In genomic region chr9:70485273-70485858, GRCh38 we compare ENCODE assay signal across 1 cellular context.
A peak's percentile ranks its signal among the peaks of the same experiment; 100 is the strongest.
TF ChIP-seq lines count a peak whose summit lies in the region.

No MANE protein-coding gene starts in this region.

TF ChIP-seq in K562, 482 proteins besides CTCF, POLR2A, EP300 and RAD21 (continued from another document and continues in another):
- TF ChIP-seq ZNF165 (CRISPR knock-in tag; IDR thresholded peaks at IDR 0.05; ENCODE audit: borderline replicate concordance): no peak
- no peak for TF ChIP-seq MEF2A (IDR thresholded peaks at IDR 0.05; ENCODE audit: control insufficient read depth, low read depth, low read length)
- no peak for TF ChIP-seq LCOR (CRISPR knock-in tag; IDR thresholded peaks at IDR 0.05)
- no peak for TF ChIP-seq ZBTB34 (CRISPR knock-in tag; IDR thresholded peaks at IDR 0.05)
- peak; percentile 91; the same call in 1 of the 2 replicates for TF ChIP-seq NFRKB (IDR thresholded peaks at IDR 0.05; ENCODE audit: low read depth)
- peak in 1 of 2 experiments; percentile 34; a peak in 1 of 4 replicates for TF ChIP-seq MLLT1 (IDR thresholded peaks at IDR 0.05)
- no peak for TF ChIP-seq ZNF589 (CRISPR knock-in tag; IDR thresholded peaks at IDR 0.05; ENCODE audit: low read depth)
- TF ChIP-seq CBFB (CRISPR knock-in tag; IDR thresholded peaks at IDR 0.05): no peak
- no peak for TF ChIP-seq EP400 (IDR thresholded peaks at IDR 0.05)
- no peak for TF ChIP-seq ZNF175 (CRISPR knock-in tag; IDR thresholded peaks at IDR 0.05; ENCODE audit: low read depth)
- peak; percentile 25; the same call in 1 of the 2 replicates for TF ChIP-seq CBX5 (IDR thresholded peaks at IDR 0.05; ENCODE audit: borderline replicate concordance, low read depth)
- no peak for TF ChIP-seq POLR2AphosphoS2 (IDR thresholded peaks at IDR 0.05; ENCODE audit: low read length)
- no peak for TF ChIP-seq TSC22D4 (tag; IDR thresholded peaks at IDR 0.05)
- no peak for TF ChIP-seq CREBBP (IDR thresholded peaks at IDR 0.05; ENCODE audit: low read depth, low read length)
- TF ChIP-seq ARID3B (CRISPR knock-in tag; IDR thresholded peaks at IDR 0.05; ENCODE audit: borderline replicate concordance): no peak
- TF ChIP-seq PRMT5 (CRISPR knock-in tag; IDR thresholded peaks at IDR 0.05): no peak
- peak; percentile 39; the same call in 1 of the 2 replicates for TF ChIP-seq HES1 (IDR thresholded peaks at IDR 0.05; ENCODE audit: low read depth)
- TF ChIP-seq SRSF9 (IDR thresholded peaks at IDR 0.05; ENCODE audit: borderline replicate concordance, low read depth, low read length): no peak
- no peak for TF ChIP-seq TFAM (CRISPR knock-in tag; conservative IDR thresholded peaks at IDR 0.05)
- peak; percentile 61 for TF ChIP-seq KLF13 (tag; IDR thresholded peaks at IDR 0.05; ENCODE audit: borderline replicate concordance, low read depth)
- no peak for TF ChIP-seq SRF (CRISPR knock-in tag; IDR thresholded peaks at IDR 0.05)
- TF ChIP-seq ZNF830 (CRISPR knock-in tag; IDR thresholded peaks at IDR 0.05): no peak
- TF ChIP-seq CREB3L1 (IDR thresholded peaks at IDR 0.05; ENCODE audit: borderline replicate concordance, low read depth): peak; percentile 40; the same call in 1 of the 2 replicates
- peak; percentile 85 for TF ChIP-seq MYNN (IDR thresholded peaks at IDR 0.05)
- no peak for TF ChIP-seq MYNN (CRISPR knock-in tag; IDR thresholded peaks at IDR 0.05)
- no peak for TF ChIP-seq CHD4 (IDR thresholded peaks at IDR 0.05; ENCODE audit: insufficient read depth, insufficient replicate concordance, low read depth, low read length, poor library complexity, severe bottlenecking)
- no peak for TF ChIP-seq ZNF146 (CRISPR knock-in tag; IDR thresholded peaks at IDR 0.05; ENCODE audit: unreplicated experiment)
- no peak for TF ChIP-seq E2F1 (CRISPR knock-in tag; IDR thresholded peaks at IDR 0.05)
- TF ChIP-seq MECOM (CRISPR knock-in tag; IDR thresholded peaks at IDR 0.05): peak; percentile 78
- peak; percentile 52; the same call in 1 of the 2 replicates for TF ChIP-seq ZKSCAN1 (IDR thresholded peaks at IDR 0.05; ENCODE audit: low read depth, low read length)
- no peak for TF ChIP-seq POLR3A (IDR thresholded peaks at IDR 0.05; ENCODE audit: borderline replicate concordance, extremely low read depth, insufficient read depth, insufficient read length)
- TF ChIP-seq HNRNPLL (IDR thresholded peaks at IDR 0.05; ENCODE audit: low read depth, low read length, poor library complexity, severe bottlenecking): no peak
- no peak for TF ChIP-seq KLF6 (CRISPR knock-in tag; IDR thresholded peaks at IDR 0.05; ENCODE audit: borderline replicate concordance)
- peak in 1 of 2 experiments; percentile 54; a peak in 1 of 4 replicates for TF ChIP-seq ZNF318 (IDR thresholded peaks at IDR 0.05; ENCODE audit: borderline replicate concordance in 1 of 2, low read depth in 1 of 2)
- no peak for TF ChIP-seq ZBTB33 (CRISPR knock-in tag; IDR thresholded peaks at IDR 0.05)
- 0 out of 2 replicates have a peak, but pooled peaks have one; percentile 26 for TF ChIP-seq ELF4 (CRISPR knock-in tag; IDR thresholded peaks at IDR 0.05)
- TF ChIP-seq CCNT2 (IDR thresholded peaks at IDR 0.05; ENCODE audit: borderline replicate concordance, extremely low read depth, insufficient read length, low read depth, low read length): peak; percentile 92
- TF ChIP-seq ZNF583 (CRISPR knock-in tag; IDR thresholded peaks at IDR 0.05): no peak; the same call in 1 of the 2 replicates
- TF ChIP-seq BACH1 (tag; IDR thresholded peaks at IDR 0.05): no peak
- no peak for TF ChIP-seq ZNF707 (CRISPR knock-in tag; conservative IDR thresholded peaks at IDR 0.05)
